Comparison of ENCODE assay signal across 16 cellular contexts in the genomic region with DNA sequence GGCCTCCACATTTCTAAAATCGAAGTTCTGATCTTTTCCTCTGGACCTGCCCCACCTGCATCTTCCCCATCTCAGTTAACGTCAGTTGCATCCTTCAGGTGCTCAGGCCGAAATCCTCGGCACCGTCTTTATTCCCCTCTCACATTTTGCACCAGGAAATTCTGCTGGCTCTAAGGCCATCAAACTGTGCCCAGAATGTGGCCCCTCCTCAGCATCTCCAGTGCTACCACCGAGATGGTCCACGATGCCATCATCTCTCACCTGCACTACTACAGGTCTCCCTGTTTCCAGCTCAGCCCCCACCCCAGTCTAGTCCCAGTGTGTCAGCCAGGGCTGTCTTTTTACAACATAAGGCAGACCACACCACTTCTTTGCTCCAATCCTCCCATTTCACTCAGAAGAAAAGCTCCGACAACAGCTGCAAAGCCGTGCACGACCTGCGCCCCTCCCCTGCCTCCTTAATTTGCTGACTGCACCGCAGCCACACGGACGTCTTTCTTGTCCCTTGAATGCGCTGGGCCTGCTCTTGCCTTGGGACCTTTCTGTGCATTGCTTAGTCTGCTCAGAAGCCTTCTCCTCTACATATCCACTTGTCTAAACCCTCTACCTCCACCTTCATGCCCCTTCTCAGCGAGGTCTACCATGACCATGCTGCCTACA. TPM values are rescaled to one million over a fixed set of nuclear protein-coding genes. Genes with fewer than 3 reads are reported as not detected.
A peak's percentile ranks its signal among the peaks of the same experiment; 100 is the strongest.
DNase-seq lines count a peak whose midpoint lies in the region; FAIRE-seq and TF ChIP-seq lines count a peak whose summit lies in the region.
"Had no signal": no experiment of that assay in that cellular context is flagged by ENCODE, and none has a peak within 500 bp of the region (broad histone marks: within the 10 kb centered on the region; RNA-seq: fewer than 3 reads in every experiment).

No MANE protein-coding gene starts in this region.

- no peak for DNase-seq in GM18507 (ENCODE audit: extremely low spot score, insufficient read length, low read depth)
- DNase-seq in SJCRH30: peak; percentile 28 to 58
- DNase-seq in glutamatergic neuron: no peak
- DNase-seq in neuronal stem cell (ENCODE audit: low spot score): no peak
- DNase-seq in nephron progenitor cell: no peak
- no peak for DNase-seq in NCI-H2107 (lab: John Stamatoyannopoulos, UW)
- no peak for DNase-seq in DMS53 (lab: John Stamatoyannopoulos, UW)
- DNase-seq: BE2C; CD4-positive, alpha-beta memory T cell; DMS153; DND-41; GDM1 had no signal

- H2AFZ ChIP-seq in neuronal stem cell (ENCODE audit: low read length): no peak overlapping the region

- H3K9me3 ChIP-seq in SJCRH30 (replicated peaks) (no peaks in the 10 kb centered on the region), neuronal stem cell (replicated peaks in 1 of 2; ENCODE audit: control insufficient read depth in 2 of 2, insufficient read depth in 1 of 2, low read depth in 1 of 2, low read length in 2 of 2) (no peaks in the 10 kb centered on the region)
- H3K9me3 ChIP-seq: A549, BE2C had no signal

- H3K9me3 Mint-ChIP-seq in glutamatergic neuron (ENCODE audit: unreplicated experiment) (peaks cover 14% of the 10 kb centered on the region), nephron progenitor cell (no peaks in the 10 kb centered on the region)
- H3K9me3 Mint-ChIP-seq: IgD-negative memory B cell had no signal

- peak; percentile 38 for FAIRE-seq in GM18507 (lab: Jason Lieb, UNC)
- FAIRE-seq: A549, D721Med had no signal

- no peak overlapping the region for H4K8ac ChIP-seq in neuronal stem cell (ENCODE audit: low read depth, low read length)

- H3K36me3 ChIP-seq in SJCRH30 (no peaks in the 10 kb centered on the region), neuronal stem cell (replicated peaks in 1 of 2; ENCODE audit: control insufficient read depth in 2 of 2, insufficient read depth in 2 of 2, low read length in 2 of 2) (no peaks in the 10 kb centered on the region)
- H3K36me3 ChIP-seq: BE2C had no signal

- H2BK15ac ChIP-seq in neuronal stem cell (ENCODE audit: low read length): no peak overlapping the region

- H3K36me3 Mint-ChIP-seq in glutamatergic neuron (ENCODE audit: unreplicated experiment) (no peaks in the 10 kb centered on the region), nephron progenitor cell (ENCODE audit: low read depth) (no peaks in the 10 kb centered on the region)

- no CpG with 5 or more reads among the region's 16 CpGs for WGBS in neuronal stem cell (ENCODE audit: extremely low coverage in 2 of 2, insufficient read length in 2 of 2, insufficient replicate concordance in 1 of 2), 2 donors

- no peaks in the 10 kb centered on the region for H3K79me1 ChIP-seq in neuronal stem cell (ENCODE audit: low read depth, low read length)

- no peak overlapping the region for H3K4me3 ChIP-seq in SJCRH30
- no peak overlapping the region for H3K4me3 ChIP-seq in neuronal stem cell (ENCODE audit: low read length in 2 of 2)
- H3K4me3 ChIP-seq: A549 had no signal

- no peak overlapping the region for H2BK5ac ChIP-seq in neuronal stem cell (ENCODE audit: low read length)

- H3K4me1 Mint-ChIP-seq in glutamatergic neuron (ENCODE audit: low read depth, unreplicated experiment) (peaks cover 29% of the 10 kb centered on the region), nephron progenitor cell (peaks cover 38% of the 10 kb centered on the region)
- H3K4me1 Mint-ChIP-seq: CD4-positive, alpha-beta memory T cell; IgD-negative memory B cell had no signal

- H3K4ac ChIP-seq in neuronal stem cell (ENCODE audit: low read length): no peak overlapping the region

- H3K9ac ChIP-seq in neuronal stem cell (ENCODE audit: low read depth, low read length, poor library complexity): no peak overlapping the region

- TF ChIP-seq CTCF in glutamatergic neuron (IDR thresholded peaks at IDR 0.05; ENCODE audit: partially characterized antibody, unreplicated experiment) (no peak), nephron progenitor cell (IDR thresholded peaks at IDR 0.05) (no peak)

- peak overlapping the region; percentile 10 for H3K27ac Mint-ChIP-seq in glutamatergic neuron (ENCODE audit: unreplicated experiment)
- no peak overlapping the region for H3K27ac Mint-ChIP-seq in nephron progenitor cell
- H3K27ac Mint-ChIP-seq: CD4-positive, alpha-beta memory T cell; IgD-negative memory B cell had no signal

- H3K14ac ChIP-seq in neuronal stem cell (ENCODE audit: low read length): peak overlapping the region; percentile 22

- H3K4me3 Mint-ChIP-seq in glutamatergic neuron (ENCODE audit: unreplicated experiment) (no peak overlapping the region), nephron progenitor cell (no peak overlapping the region)
- H3K4me3 Mint-ChIP-seq: CD4-positive, alpha-beta memory T cell; IgD-negative memory B cell had no signal

- H3K27me3 Mint-ChIP-seq in glutamatergic neuron (ENCODE audit: unreplicated experiment) (peaks cover 13% of the 10 kb centered on the region), nephron progenitor cell (ENCODE audit: low read depth, poor library complexity) (peaks cover 17% of the 10 kb centered on the region)
- H3K27me3 Mint-ChIP-seq: IgD-negative memory B cell had no signal

- H3K27me3 ChIP-seq in SJCRH30: no peaks in the 10 kb centered on the region
- H3K27me3 ChIP-seq in neuronal stem cell (ENCODE audit: control insufficient read depth in 3 of 3, insufficient read depth in 3 of 3, low read depth in 1 of 3, low read length in 3 of 3): peaks cover 0 to 39% (median 4%) of the 10 kb centered on the region in 3 experiments
- H3K27me3 ChIP-seq: BE2C had no signal

- H2AK5ac ChIP-seq in neuronal stem cell (ENCODE audit: low read depth, low read length): no peak overlapping the region

- no peak overlapping the region for H2BK120ac ChIP-seq in neuronal stem cell (ENCODE audit: low read depth, low read length)

- H4K91ac ChIP-seq in neuronal stem cell (ENCODE audit: low read depth, low read length, poor library complexity): no peak overlapping the region

- peak overlapping the region; percentile 20 for H3K18ac ChIP-seq in neuronal stem cell (ENCODE audit: low read length)

- no peak overlapping the region for H2BK12ac ChIP-seq in neuronal stem cell (ENCODE audit: low read length)

- no peak overlapping the region for H3K4me2 ChIP-seq in neuronal stem cell (ENCODE audit: insufficient read depth, low read length, poor library complexity, severe bottlenecking)
- H3K4me2 ChIP-seq: A549 had no signal

- H3K23ac ChIP-seq in neuronal stem cell (ENCODE audit: low read depth, low read length, poor library complexity): no peak overlapping the region

- no peaks in the 10 kb centered on the region for H3K4me1 ChIP-seq in SJCRH30
- peaks cover 0 to 5% of the 10 kb centered on the region in 2 donors for H3K4me1 ChIP-seq in neuronal stem cell (ENCODE audit: control insufficient read depth in 2 of 2, insufficient read depth in 1 of 2, low read depth in 1 of 2, low read length in 2 of 2)
- H3K4me1 ChIP-seq: A549, BE2C had no signal

- H3K27ac ChIP-seq in SJCRH30 (no peak overlapping the region), neuronal stem cell (replicated peaks; ENCODE audit: low read length) (no peak overlapping the region)
- H3K27ac ChIP-seq: A549, C4-2B had no signal

RNA-seq across cellular contexts. Expression of gene MUC20, which starts 14.4 kb away (rescaled TPM):
- total RNA-seq in SJCRH30 (2014; rRNA removed; shearing (Covaris generic)): not detected in 2 replicates
- total RNA-seq in glutamatergic neuron (ENCODE audit: unreplicated experiment): not detected
- polyA plus RNA-seq in neuronal stem cell (2013, experiment 1 of 2): 1.2 TPM
- 1.3 TPM for polyA plus RNA-seq in neuronal stem cell (2013, experiment 2 of 2)

Comparison
In these comparisons a context has a peak if more than half of its experiments do, and no peak if none do; other contexts are left out.
1. DNase-seq: peak in SJCRH30 (2 of 2); none in GM18507 (single experiment), glutamatergic neuron (single experiment), neuronal stem cell (single experiment), nephron progenitor cell (single experiment), NCI-H2107 (single experiment) and DMS53 (single experiment).